Comparison of ENCODE assay signal across 1 cellular context in the genomic region with DNA sequence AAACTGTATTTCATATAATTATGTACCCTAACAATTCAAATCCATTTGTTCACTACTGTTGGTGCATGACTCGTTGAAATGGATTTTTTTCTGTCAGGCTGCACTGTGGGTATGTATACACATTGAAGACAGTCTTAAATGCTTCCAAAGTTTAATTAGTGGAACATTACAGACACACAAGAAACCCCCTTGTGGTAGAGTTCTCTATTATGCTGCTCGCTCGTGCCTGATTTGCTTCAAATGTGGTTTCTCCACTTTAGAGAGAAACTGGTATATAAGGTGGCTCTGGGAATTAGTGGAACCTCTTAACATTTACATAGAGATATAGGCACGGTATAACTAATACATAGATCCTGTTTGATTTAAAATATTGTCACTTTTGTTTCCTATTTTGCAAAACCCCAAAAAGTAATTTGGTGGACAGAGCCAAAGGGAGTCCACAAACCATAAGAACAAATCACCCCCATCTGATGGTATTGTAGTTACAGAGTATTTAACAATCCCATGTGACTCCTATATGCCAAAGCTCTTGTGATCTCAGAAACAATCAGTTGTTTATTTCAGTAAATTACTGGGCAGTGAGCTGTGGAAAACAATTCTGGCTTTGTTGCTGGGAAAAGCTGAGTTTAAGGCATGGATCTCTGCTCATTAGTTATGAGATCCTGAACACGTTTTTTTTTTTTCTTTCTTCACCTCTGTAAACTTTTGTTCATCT.
TF ChIP-seq lines count a peak whose summit lies in the region.

No MANE protein-coding gene starts in this region.

TF ChIP-seq in WTC11, 78 proteins besides CTCF, POLR2A, EP300 and RAD21 (continued from another document):
- TF ChIP-seq RORB (CRISPR knock-in tag; IDR thresholded peaks at IDR 0.05) (no peak), HMGA2 (CRISPR knock-in tag; IDR thresholded peaks at IDR 0.05) (no peak), ZNF423 (CRISPR knock-in tag; IDR thresholded peaks at IDR 0.05) (no peak), SMAD4 (CRISPR knock-in tag; IDR thresholded peaks at IDR 0.05) (no peak), GRHL2 (CRISPR knock-in tag; IDR thresholded peaks at IDR 0.05; ENCODE audit: insufficient replicate concordance, severe bottlenecking) (no peak), RELA (CRISPR knock-in tag; IDR thresholded peaks at IDR 0.05; ENCODE audit: borderline replicate concordance) (no peak)
